Comparison of ENCODE assay signal across 8 cellular contexts in the genomic region with DNA sequence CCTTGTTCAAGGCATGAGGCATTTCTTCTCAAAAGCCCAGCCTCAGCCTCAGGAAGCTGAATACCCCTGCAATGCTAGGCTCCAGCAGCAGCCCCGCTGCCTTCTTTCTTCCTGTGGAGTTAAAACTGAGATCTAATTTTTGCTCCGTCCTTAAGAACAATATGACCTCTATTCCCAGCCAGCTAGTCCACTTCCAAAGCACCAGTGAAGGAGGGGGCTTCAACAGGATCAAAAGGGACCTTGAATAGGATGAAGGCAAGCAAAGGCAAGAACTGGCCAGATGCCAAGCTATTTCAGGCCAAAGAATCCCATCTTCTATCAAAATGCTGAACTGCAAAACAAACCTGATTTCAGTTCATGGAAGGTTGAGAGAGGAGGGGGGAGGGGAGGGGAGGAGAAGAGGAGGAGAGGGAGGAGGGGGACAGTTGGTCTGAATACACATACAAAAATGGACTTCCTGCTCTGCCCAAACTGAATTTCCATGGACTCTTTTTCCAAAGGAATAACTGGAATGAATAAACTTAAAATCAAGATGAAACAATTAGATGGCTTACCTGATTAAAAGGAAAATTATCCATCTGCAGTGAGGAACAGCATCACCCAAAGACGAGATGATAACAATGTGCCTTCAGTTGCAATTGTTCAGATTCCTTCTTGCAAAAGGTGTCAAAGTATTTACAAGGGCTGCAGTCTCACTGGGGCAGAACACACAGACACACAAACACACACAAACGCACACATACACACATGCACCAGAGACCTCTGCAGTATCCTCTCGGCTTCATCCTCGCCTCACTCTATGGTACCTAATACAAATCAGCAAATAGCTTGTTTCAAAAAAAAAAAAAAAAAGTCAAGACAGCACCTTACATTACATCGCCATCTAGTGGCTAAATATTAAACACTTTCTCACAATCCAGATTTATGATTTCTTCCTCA. TPM values are rescaled to one million over a fixed set of nuclear protein-coding genes. Genes with fewer than 3 reads are reported as not detected.
A peak's percentile ranks its signal among the peaks of the same experiment; 100 is the strongest.
DNase-seq lines count a peak whose midpoint lies in the region; ATAC-seq, FAIRE-seq and TF ChIP-seq lines count a peak whose summit lies in the region.

A gene (minus strand): TSS at position 804 of the 939 bp plus-strand sequence. CDS start 54,399 bp downstream, outside the sequence.

- H3K4me2 ChIP-seq in K562 (ENCODE audit: insufficient read depth, low read length) = no peak within 1 kb of the TSS

- no peak within 1 kb of the TSS for H2AFZ ChIP-seq in K562 (ENCODE audit: low read depth, low read length)

- no peak within 1 kb of the TSS for H3K27ac ChIP-seq in K562 (ENCODE audit: extremely low read depth, low read depth, low read length)
- H3K27ac ChIP-seq in transverse colon = no peak within 1 kb of the TSS

- no peaks in the 10 kb centered on the region for H3K79me2 ChIP-seq in K562 (ENCODE audit: control insufficient read depth, insufficient read depth, low read length)

- H3K36me3 ChIP-seq in K562 (ENCODE audit: control insufficient read depth, insufficient read depth, low read length) (no peaks in the 10 kb centered on the region), transverse colon (no peaks in the 10 kb centered on the region)

- CTCF ChIA-PET in K562 (lab: Yijun Ruan, JAX; ENCODE audit: low intra/inter-chr PET ratio) = interaction anchor here (0.7 to 2.1 kb wide), 5 partner anchors 69 to 1135 kb away, joined by 3 to 16 read pairs (median 5); a partner anchor contains a TSS

- DNase-seq in ELF-1 (ENCODE audit: low read depth, low spot score) (peak; percentile 9), NCI-H446 treated with DMSO at 0.1 percent for 48 hours (lab: John Stamatoyannopoulos, UW) (peak; percentile 42), K562 (ENCODE audit: extremely low read depth in 1 of 4, low spot score in 3 of 4) (peak; percentile 18 to 41 (median 30)), iris pigment epithelial cell (ENCODE audit: low read depth) (peak; percentile 43), transverse colon (no peak)
- DNase-seq in activated CD4-positive, alpha-beta T cell treated with anti-CD3 and anti-CD28 coated beads, Interleukin-2, amount 50 U/mL, for 48 hours = no peak

- no peak within 1 kb of the TSS for H3K4me3 ChIP-seq in K562
- no peak within 1 kb of the TSS for H3K4me3 ChIP-seq in transverse colon

- H4K20me1 ChIP-seq in K562 (replicated peaks; ENCODE audit: control insufficient read depth, insufficient read depth, low read length) = no peaks in the 10 kb centered on the region

- TF ChIP-seq EP300 in K562 (IDR thresholded peaks at IDR 0.05; ENCODE audit: low read length) (no peak), transverse colon (IDR thresholded peaks at IDR 0.05; ENCODE audit: low read depth) (no peak)

- POLR2A ChIA-PET in K562 (lab: Yijun Ruan, JAX) = no interaction called here

- H3K9me3 ChIP-seq in K562 (replicated peaks; ENCODE audit: control insufficient read depth, insufficient read depth, low read depth, low read length) (no peaks in the 10 kb centered on the region), transverse colon (no peaks in the 10 kb centered on the region)

- TF ChIP-seq RAD21 in K562 (CRISPR knock-in tag; conservative IDR thresholded peaks at IDR 0.05 in 1 of 2, IDR thresholded peaks at IDR 0.05 in 1 of 2) = peak; percentile 54 to 55

- no peaks in the 10 kb centered on the region for H3K4me1 ChIP-seq in K562 (replicated peaks in 1 of 2; ENCODE audit: control insufficient read depth in 2 of 2, insufficient read depth in 2 of 2, low read length in 2 of 2)
- H3K4me1 ChIP-seq in transverse colon = peaks cover 0 to 6% (median 0%) of the 10 kb centered on the region in 4 donors

- no peaks in the 10 kb centered on the region for H3K9me1 ChIP-seq in K562 (ENCODE audit: control insufficient read depth, insufficient read depth, low read length)

- TF ChIP-seq CTCF in K562 (IDR thresholded peaks at IDR 0.05 in 2 of 3, conservative IDR thresholded peaks at IDR 0.05 in 1 of 3; ENCODE audit: insufficient read depth in 2 of 3, low read depth in 1 of 3, low read length in 3 of 3) (peak; percentile 38 to 82 (median 64); a peak in 5 of 6 replicates), transverse colon (IDR thresholded peaks at IDR 0.05) (peak; percentile 47 to 62 (median 57))

- peak; percentile 78 for FAIRE-seq in K562 (lab: Jason Lieb, UNC)

- in situ Hi-C loops in K562 (cut with MboI) (no loop called here), transverse colon (cut with MboI; ENCODE audit: low pct_ligation_motif_present in 1 of 4, low pct_unique_long_range_greater_than_20kb in 1 of 4, low sequenced_read_pairs in 3 of 4) (no loop called here)

- TF ChIP-seq POLR2A in K562 (conservative IDR thresholded peaks at IDR 0.05) = no peak
- no peak for TF ChIP-seq POLR2A in transverse colon (IDR thresholded peaks at IDR 0.05)

- no TSS peak for BruUV-seq in K562 (replicated peaks; lab: Mats Ljungman, UMichigan)

- intact Hi-C loops in K562 (cut with micrococcal nuclease) (loop anchor here (1.0 to 5.0 kb wide), 3 partner anchors 70 to 889 kb away; a partner anchor contains a TSS), transverse colon (cut with DNase I; ENCODE audit: low total_unique reads) (loop anchor here (5.0 kb wide), 2 partner anchors 70 to 175 kb away; a partner anchor contains a TSS)

- ATAC-seq in HG02852 (IDR thresholded peaks at IDR 0.05; ENCODE audit: unreplicated experiment) = peak; percentile 50
- ATAC-seq in K562 = peak; percentile 58; the same call in 2 of the 3 replicates
- ATAC-seq in GM19452 (IDR thresholded peaks at IDR 0.05; ENCODE audit: unreplicated experiment) = no peak

- H3K27me3 ChIP-seq in K562 (ENCODE audit: control insufficient read depth in 2 of 2, insufficient read depth in 2 of 2, low read length in 2 of 2) (no peaks in the 10 kb centered on the region), transverse colon (no peaks in the 10 kb centered on the region)

- H3K9ac ChIP-seq in K562 (ENCODE audit: insufficient read depth in 1 of 2, low read depth in 2 of 2, low read length in 2 of 2) = no peak within 1 kb of the TSS

- WGBS in K562 (ENCODE audit: insufficient coverage, low coverage, missing lambda C conversion rate) = 0% methylated on average over 7 of the region's 7 CpGs
- 23 to 24% methylated on average over 7 of the region's 7 CpGs for WGBS in transverse colon (ENCODE audit: low coverage in 1 of 2), 2 donors

TF ChIP-seq in K562, 482 proteins besides CTCF, POLR2A, EP300 and RAD21 (continues in another document):
- TF ChIP-seq TARDBP (IDR thresholded peaks at IDR 0.05) (no peak), ZNF384 (IDR thresholded peaks at IDR 0.05; ENCODE audit: low read depth, low read length) (peak; percentile 99), NFIC (IDR thresholded peaks at IDR 0.05) (peak; percentile 75), STAG1 (CRISPR knock-in tag; IDR thresholded peaks at IDR 0.05; ENCODE audit: borderline replicate concordance) (no peak), HNRNPL (IDR thresholded peaks at IDR 0.05; ENCODE audit: low read depth, low read length) (no peak), ZKSCAN1 (IDR thresholded peaks at IDR 0.05; ENCODE audit: low read depth, low read length) (no peak), ZNF778 (CRISPR knock-in tag; IDR thresholded peaks at IDR 0.05) (no peak), NFIX (CRISPR knock-in tag; IDR thresholded peaks at IDR 0.05; ENCODE audit: low read depth) (peak; percentile 31; the same call in 1 of the 2 replicates)
- TF ChIP-seq, protein P1, sequence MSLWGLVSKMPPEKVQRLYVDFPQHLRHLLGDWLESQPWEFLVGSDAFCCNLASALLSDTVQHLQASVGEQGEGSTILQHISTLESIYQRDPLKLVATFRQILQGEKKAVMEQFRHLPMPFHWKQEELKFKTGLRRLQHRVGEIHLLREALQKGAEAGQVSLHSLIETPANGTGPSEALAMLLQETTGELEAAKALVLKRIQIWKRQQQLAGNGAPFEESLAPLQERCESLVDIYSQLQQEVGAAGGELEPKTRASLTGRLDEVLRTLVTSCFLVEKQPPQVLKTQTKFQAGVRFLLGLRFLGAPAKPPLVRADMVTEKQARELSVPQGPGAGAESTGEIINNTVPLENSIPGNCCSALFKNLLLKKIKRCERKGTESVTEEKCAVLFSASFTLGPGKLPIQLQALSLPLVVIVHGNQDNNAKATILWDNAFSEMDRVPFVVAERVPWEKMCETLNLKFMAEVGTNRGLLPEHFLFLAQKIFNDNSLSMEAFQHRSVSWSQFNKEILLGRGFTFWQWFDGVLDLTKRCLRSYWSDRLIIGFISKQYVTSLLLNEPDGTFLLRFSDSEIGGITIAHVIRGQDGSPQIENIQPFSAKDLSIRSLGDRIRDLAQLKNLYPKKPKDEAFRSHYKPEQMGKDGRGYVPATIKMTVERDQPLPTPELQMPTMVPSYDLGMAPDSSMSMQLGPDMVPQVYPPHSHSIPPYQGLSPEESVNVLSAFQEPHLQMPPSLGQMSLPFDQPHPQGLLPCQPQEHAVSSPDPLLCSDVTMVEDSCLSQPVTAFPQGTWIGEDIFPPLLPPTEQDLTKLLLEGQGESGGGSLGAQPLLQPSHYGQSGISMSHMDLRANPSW (CRISPR knock-in tag; IDR thresholded peaks at IDR 0.05) = no peak

RNA-seq across cellular contexts. Expression of the gene that starts here (rescaled TPM):
- not detected in 2 replicates for total RNA-seq in K562 (2011; cell fraction: chromatin; rRNA removed; ENCODE audit: low replicate concordance)
- not detected in 2 replicates for total RNA-seq in K562 (2011; cell fraction: nucleolus; rRNA removed)
- total RNA-seq in K562 (2011; cell fraction: nucleoplasm; rRNA removed) = not detected in 2 replicates
- total RNA-seq in K562 (2014; rRNA removed) (not detected in 2 replicates), K562 (2014; rRNA removed; fragmentation: Illumina TruSeq; extraction: Trizol) (not detected in 2 replicates), K562 (2015; rRNA removed; fragmentation: Illumina TruSeq; extraction: Trizol) (not detected in 2 replicates), K562 (2021) (not detected in 2 replicates), transverse colon (not detected)
- polyA plus RNA-seq in K562 (2011; rRNA removed) (not detected in 2 replicates), K562 (2014; fragmentation: Illumina TruSeq; extraction: Trizol) (not detected in 2 replicates), K562 (2014; fragmentation: Nextera tagmentation; extraction: Ambion mirVana) (not detected), K562 (2014; rRNA removed) (not detected in 2 replicates)
- not detected in 2 replicates for polyA plus RNA-seq in K562 (2011; cell fraction: cytosol; rRNA removed)
- not detected in 2 replicates for polyA plus RNA-seq in K562 (2011; cell fraction: nucleus; rRNA removed)
- polyA plus RNA-seq in K562 (2012) = 0.04 TPM in 1 of 2 replicates, not detected in the other
- not detected in 2 replicates for polyA minus RNA-seq in K562 (2011; rRNA and poly(A)+ RNA removed)
- not detected in 2 replicates for polyA minus RNA-seq in K562 (2011; cell fraction: cytosol; rRNA and poly(A)+ RNA removed)
- polyA minus RNA-seq in K562 (2011; cell fraction: nucleus; rRNA and poly(A)+ RNA removed) = not detected in 2 replicates

Comparison
In these comparisons a context has a peak if more than half of its experiments do, and no peak if none do; other contexts are left out.
1. Peak in DNase-seq and ATAC-seq in K562; RNA of the gene not detected or under 1 TPM.
2. DNase-seq: peak in ELF-1 (single experiment), NCI-H446 treated with DMSO at 0.1 percent for 48 hours (single experiment) and iris pigment epithelial cell (single experiment); none in transverse colon (single experiment) and activated CD4-positive, alpha-beta T cell treated with anti-CD3 and anti-CD28 coated beads, Interleukin-2, amount 50 U/mL, for 48 hours (0 of 2).